8 cellular contexts compared by ENCODE assay signal in the genomic region with DNA sequence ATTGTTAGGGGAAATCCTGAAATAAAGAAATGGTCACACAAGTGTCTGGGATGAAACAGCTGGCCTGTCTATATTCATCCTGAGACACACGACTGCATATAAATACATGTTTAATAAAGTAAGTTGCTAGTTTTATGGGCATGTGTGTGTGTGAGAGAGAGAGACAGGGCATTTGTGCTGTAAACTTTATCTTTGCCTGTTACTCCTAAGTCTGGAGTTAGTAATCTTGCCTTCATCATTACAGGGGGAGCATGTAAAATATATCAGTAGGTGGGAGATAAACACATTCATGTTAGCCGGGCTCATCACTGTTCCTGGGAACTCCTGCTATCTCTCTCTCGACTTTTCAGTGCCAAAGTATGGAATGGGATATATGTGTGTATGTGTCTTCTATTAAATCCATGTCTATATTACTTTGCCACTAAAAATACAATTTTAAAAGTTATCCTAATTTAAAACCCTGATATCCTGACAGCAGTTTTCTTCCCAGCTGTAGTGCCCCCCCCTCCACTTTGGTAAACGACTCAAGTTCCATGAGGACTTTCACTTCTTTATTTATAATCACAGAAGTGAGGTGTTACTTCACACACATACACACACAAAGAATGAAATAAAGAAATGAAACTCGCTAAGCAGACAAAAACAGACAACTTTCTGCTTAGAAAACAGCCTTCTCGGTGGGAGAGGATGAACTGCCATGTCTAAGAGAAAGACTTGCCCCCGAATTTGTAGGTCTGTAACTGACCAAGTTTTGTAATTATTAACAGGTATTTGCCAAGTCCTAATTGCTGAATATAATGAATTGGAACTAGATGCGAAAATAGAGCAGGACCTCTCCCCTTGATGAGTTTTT. TPM values are rescaled to one million over a fixed set of nuclear protein-coding genes. Genes with fewer than 3 reads are reported as not detected.
A peak's percentile ranks its signal among the peaks of the same experiment; 100 is the strongest.
DNase-seq lines count a peak whose midpoint lies in the region; ATAC-seq, FAIRE-seq and TF ChIP-seq lines count a peak whose summit lies in the region.

No MANE protein-coding gene starts in this region.

- H3K9ac ChIP-seq in duodenal mucosa (ENCODE audit: low read depth in 1 of 2, low read length in 2 of 2) = peak overlapping the region; percentile 55 to 73

- ATAC-seq in GM19395 (IDR thresholded peaks at IDR 0.05; ENCODE audit: unreplicated experiment) (peak; percentile 76), HG03558 (IDR thresholded peaks at IDR 0.05; ENCODE audit: extremely low read depth, unreplicated experiment) (peak; percentile 49), gastrocnemius medialis (no peak)

- no peaks in the 10 kb centered on the region for H3K27me3 ChIP-seq in A673 (replicated peaks; ENCODE audit: insufficient read depth, low read depth, low read length, poor library complexity)
- H3K27me3 ChIP-seq in duodenal mucosa (ENCODE audit: control insufficient read depth in 1 of 2, insufficient read depth in 2 of 2, low read length in 2 of 2) = peaks cover 47 to 56% of the 10 kb centered on the region in 2 donors
- H3K27me3 ChIP-seq in gastrocnemius medialis = peaks cover 0 to 22% (median 0%) of the 10 kb centered on the region in 3 donors

- H3K27ac ChIP-seq in A673 (ENCODE audit: low read depth, low read length, poor library complexity, severe bottlenecking) (peak overlapping the region; percentile 98), duodenal mucosa (ENCODE audit: low read depth, low read length) (peak overlapping the region; percentile 91), gastrocnemius medialis (peak overlapping the region; percentile 94 to 96 (median 95))

- TF ChIP-seq POLR2A in gastrocnemius medialis (IDR thresholded peaks at IDR 0.05) = peak; percentile 10 to 18

- no peak for TF ChIP-seq CTCF in A673 (conservative IDR thresholded peaks at IDR 0.05; ENCODE audit: low read depth, low read length)
- TF ChIP-seq CTCF in gastrocnemius medialis (IDR thresholded peaks at IDR 0.05 in 4 of 5, conservative IDR thresholded peaks at IDR 0.05 in 1 of 5) = no peak

- no TSS peak for BruUV-seq in A673 (replicated peaks; lab: Mats Ljungman, UMichigan)

- H3K4me1 ChIP-seq in A673 (ENCODE audit: insufficient read depth, low read length, poor library complexity, severe bottlenecking) (peaks cover 19% of the 10 kb centered on the region), duodenal mucosa (ENCODE audit: control insufficient read depth in 1 of 2, insufficient read depth in 2 of 2, low read length in 2 of 2) (peaks cover 0 to 2% of the 10 kb centered on the region in 2 donors), gastrocnemius medialis (peaks cover 35 to 39% of the 10 kb centered on the region in 2 donors)

- POLR2A ChIA-PET in A673 (lab: Charles Lee; ENCODE audit: low non-redundant PET) = interaction anchor here (0.6 kb wide), 1 partner anchor 851 kb away, joined by 3 read pairs; no protein-coding TSS in a partner anchor

- DNase-seq in A673 (ENCODE audit: low spot score) = peak; percentile 32
- no peak for DNase-seq in gastrocnemius medialis
- no peak for DNase-seq in stimulated activated CD4-positive, alpha-beta T cell treated with anti-CD3 and anti-CD28 coated beads, Interleukin-1b, Interleukin-23, amount 100 ng/mL, for 48 hours
- DNase-seq in urothelium cell line (ENCODE audit: low spot score) = no peak
- no peak for DNase-seq in UCSD-AML1 (lab: John Stamatoyannopoulos, UW; ENCODE audit: unreplicated experiment)

- peak overlapping the region; percentile 66 for H3K4me3 ChIP-seq in A673 (ENCODE audit: low read depth, low read length, poor library complexity, severe bottlenecking)
- H3K4me3 ChIP-seq in duodenal mucosa (ENCODE audit: low read depth in 1 of 2, low read length in 2 of 2) = peak overlapping the region; percentile 67 to 80
- H3K4me3 ChIP-seq in gastrocnemius medialis = peak overlapping the region; percentile 76 to 89 (median 78)

- H3K36me3 ChIP-seq in A673 (ENCODE audit: insufficient read depth, low read length, poor library complexity, severe bottlenecking) (peaks cover 10% of the 10 kb centered on the region), duodenal mucosa (ENCODE audit: control insufficient read depth in 1 of 2, insufficient read depth in 2 of 2, low read length in 2 of 2) (no peaks in the 10 kb centered on the region), gastrocnemius medialis (no peaks in the 10 kb centered on the region)

- no peak for FAIRE-seq in urothelium cell line (lab: Jason Lieb, UNC)

- H3K9me3 ChIP-seq in A673 (ENCODE audit: low read depth, low read length, poor library complexity, severe bottlenecking) = no peaks in the 10 kb centered on the region
- H3K9me3 ChIP-seq in duodenal mucosa (ENCODE audit: control insufficient read depth in 1 of 2, low read length in 2 of 2) = no peaks in the 10 kb centered on the region
- H3K9me3 ChIP-seq in gastrocnemius medialis = no peaks in the 10 kb centered on the region

- CTCF ChIA-PET in A673 (lab: Charles Lee) = interaction anchor here (0.7 kb wide), 1 partner anchor 47 kb away, joined by 3 read pairs; no protein-coding TSS in a partner anchor

- intact Hi-C loops in A673 (cut with micrococcal nuclease; ENCODE audit: unreplicated experiment) = loop anchor here (5.0 to 10.0 kb wide), 3 partner anchors 187 to 1796 kb away; a partner anchor contains a TSS
- intact Hi-C loops in gastrocnemius medialis (cut with DNase I; ENCODE audit: low total_unique reads) = no loop called here

- in situ Hi-C loops in gastrocnemius medialis (cut with MboI; ENCODE audit: low sequenced_read_pairs in 4 of 4) = loop anchor here in 3 of 4 donors (10.0 to 25.0 kb wide), 2 partner anchors 64 to 182 kb away; a partner anchor contains a TSS

RNA-seq across cellular contexts. Expression of gene ZEB2, which starts 0.9 kb away (rescaled TPM):
- total RNA-seq in A673 (2021) (146 TPM in 2 replicates), gastrocnemius medialis (10 to 100 TPM; 21.2 to 27.6 (median 22.9) TPM)

Comparison
In these comparisons a context has a peak if more than half of its experiments do, and no peak if none do; other contexts are left out.
1. ATAC-seq: peak in GM19395 (single experiment) and HG03558 (single experiment); none in gastrocnemius medialis (0 of 2).
2. Peak in every context shown above with its lines, with median percentiles within 50 percentile points of each other: H3K27ac ChIP-seq and H3K4me3 ChIP-seq.